7 cellular contexts compared by ENCODE assay signal in the genomic region with DNA sequence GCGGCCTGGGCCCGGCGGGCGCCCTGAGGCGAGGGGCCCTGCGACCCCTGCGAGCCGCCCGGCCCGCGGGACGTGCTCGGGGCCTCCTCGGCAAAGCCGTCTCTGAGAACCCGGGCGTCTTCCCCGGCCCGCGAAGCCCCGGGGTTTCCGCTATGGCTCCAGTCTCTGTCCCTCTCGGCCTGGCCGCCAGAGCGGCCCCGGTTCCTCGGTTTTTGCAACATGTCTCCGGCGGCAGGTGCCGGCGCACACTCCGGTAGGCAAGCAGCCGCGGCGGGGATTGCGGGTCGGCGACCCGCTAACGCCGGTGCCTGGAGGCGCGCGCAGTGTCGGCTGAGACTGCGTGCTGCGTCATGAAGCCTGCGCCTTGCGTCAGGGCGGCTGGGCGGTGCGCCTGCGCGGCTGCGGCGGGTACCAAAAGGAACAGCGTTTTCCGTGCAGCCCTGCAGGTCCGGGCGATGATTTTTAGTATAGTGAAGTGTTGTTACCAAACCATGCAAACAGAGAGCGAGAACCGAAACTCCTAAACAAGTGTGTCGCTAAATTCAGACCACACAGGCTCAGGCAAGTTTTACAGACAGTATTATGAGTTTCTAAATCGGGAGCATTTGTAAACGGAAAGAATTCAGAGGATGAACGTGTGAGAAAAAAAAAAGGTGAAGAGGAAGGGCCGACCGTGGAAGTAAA. TPM values are rescaled to one million over a fixed set of nuclear protein-coding genes. Genes with fewer than 3 reads are reported as not detected.
A peak's percentile ranks its signal among the peaks of the same experiment; 100 is the strongest.
DNase-seq lines count a peak whose midpoint lies in the region; ATAC-seq, FAIRE-seq and TF ChIP-seq lines count a peak whose summit lies in the region.

A gene (minus strand): TSS at position 338 of the 684 bp plus-strand sequence. CDS start 117 bp downstream, at position 221.

- peak; percentile 98 for FAIRE-seq in GM18507 (lab: Jason Lieb, UNC)
- peak; percentile 89 for FAIRE-seq in GM12878 (lab: Jason Lieb, UNC)

- no peaks in the 10 kb centered on the region for H3K27me3 ChIP-seq in GM12878 (replicated peaks in 1 of 2; ENCODE audit: control insufficient read depth in 2 of 2, insufficient read depth in 2 of 2, low read length in 1 of 2)

- H3K4me1 ChIP-seq in GM12878 (ENCODE audit: control insufficient read depth, insufficient read depth, low read length), result peaks cover 19% of the 10 kb centered on the region

- CTCF ChIA-PET in GM12878 (lab: Yijun Ruan, JAX), result interaction anchor here (0.6 to 1.9 kb wide), 5 partner anchors 12 to 130 kb away, joined by 3 to 7 read pairs (median 3); no protein-coding TSS in a partner anchor

- peak; percentile 91 to 93 for TF ChIP-seq EP300 in GM12878 (IDR thresholded peaks at IDR 0.05; ENCODE audit: borderline replicate concordance in 1 of 2, control insufficient read depth in 1 of 2, low read depth in 2 of 2, low read length in 2 of 2)

- H3K27ac ChIP-seq in GM12878 (ENCODE audit: control insufficient read depth, insufficient read depth), result peak within 1 kb of the TSS; percentile 95

- ATAC-seq in HG02970 (IDR thresholded peaks at IDR 0.05; ENCODE audit: low FRiP score, unreplicated experiment), result peak; percentile 94
- peak; percentile 93 for ATAC-seq in GM12878
- ATAC-seq in sciatic nerve, result peak; percentile 99

- no peaks in the 10 kb centered on the region for H3K9me3 ChIP-seq in GM12878 (replicated peaks; ENCODE audit: control insufficient read depth, insufficient read depth, low read length)

- WGBS in GM12878 (ENCODE audit: insufficient coverage, insufficient replicate concordance, low lambda C conversion rate, missing lambda C conversion rate), result under 1% methylated on average over 59 of the region's 68 CpGs

- peak within 1 kb of the TSS; percentile 97 for H3K4me3 ChIP-seq in GM12878

- in situ Hi-C loops in GM12878 (cut with MboI), result no loop called here

- SMC1A ChIA-PET in GM12878 (lab: Charles Lee; ENCODE audit: uncharacterized antibody, unreplicated experiment), result interaction anchor here (0.9 to 1.8 kb wide), 2 partner anchors 40 to 65 kb away, joined by 3 to 6 read pairs; no protein-coding TSS in a partner anchor

- H3K36me3 ChIP-seq in GM12878 (ENCODE audit: control insufficient read depth in 2 of 2, insufficient read depth in 2 of 2, low read length in 1 of 2), result no peaks in the 10 kb centered on the region

- BruUV-seq in GM12878 (replicated peaks; lab: Mats Ljungman, UMichigan), result no TSS peak

- TF ChIP-seq RAD21 in GM12878 (IDR thresholded peaks at IDR 0.05; ENCODE audit: insufficient read depth, low read depth, low read length), result peak; percentile 20; the same call in 1 of the 2 replicates

- peak within 1 kb of the TSS; percentile 91 for H3K4me2 ChIP-seq in GM12878 (ENCODE audit: control insufficient read depth, insufficient read depth)

- H3K79me2 ChIP-seq in GM12878 (ENCODE audit: control insufficient read depth, insufficient read depth, low read length), result peaks cover 36% of the 10 kb centered on the region

- peak within 1 kb of the TSS; percentile 90 for H3K9ac ChIP-seq in GM12878 (ENCODE audit: control insufficient read depth, insufficient read depth, low read length)

- peak; percentile 97 for TF ChIP-seq POLR2A in GM12878 (IDR thresholded peaks at IDR 0.05; ENCODE audit: low read depth, low read length)

- RAD21 ChIA-PET in GM12878 (lab: Charles Lee; ENCODE audit: unreplicated experiment), result interaction anchor here (0.8 to 1.5 kb wide), 6 partner anchors 36 to 130 kb away, joined by 3 to 6 read pairs (median 3); no protein-coding TSS in a partner anchor

- H2AFZ ChIP-seq in GM12878 (ENCODE audit: control insufficient read depth, low read depth, low read length), result peak within 1 kb of the TSS; percentile 60

- intact Hi-C loops in GM12878 (cut with micrococcal nuclease; ENCODE audit: unreplicated experiment), result loop anchor here (5.0 kb wide), 2 partner anchors 38 to 58 kb away; no protein-coding TSS in a partner anchor
- intact Hi-C loops in sciatic nerve (cut with DNase I), result no loop called here

- TF ChIP-seq CTCF in GM12878 (IDR thresholded peaks at IDR 0.05 in 2 of 3, conservative IDR thresholded peaks at IDR 0.05 in 1 of 3; ENCODE audit: control insufficient read depth in 2 of 3, extremely low read depth in 1 of 3, insufficient read depth in 1 of 3, low read depth in 3 of 3, low read length in 3 of 3), result no peak

- no peaks in the 10 kb centered on the region for H4K20me1 ChIP-seq in GM12878 (ENCODE audit: control insufficient read depth, insufficient read depth)

- POLR2A ChIA-PET in GM12878 (lab: Charles Lee), result interaction anchor here (1.2 kb wide), 1 partner anchor 76 kb away, joined by 4 read pairs; no protein-coding TSS in a partner anchor

- DNase-seq in GM18507 (ENCODE audit: extremely low spot score, insufficient read length, low read depth), result peak; percentile 70
- DNase-seq in NCI-H2029 (lab: John Stamatoyannopoulos, UW), result peak; percentile 34
- DNase-seq in T1000 (lab: John Stamatoyannopoulos, UW), result peak; percentile 77
- DNase-seq in GM12878 (ENCODE audit: low read depth, low spot score), result peak; percentile 96
- peak; percentile 52 for DNase-seq in iPS DF 19.7 (ENCODE audit: low read depth, low spot score)
- peak; percentile 94 for DNase-seq in sciatic nerve (ENCODE audit: low spot score)

TF ChIP-seq in GM12878, 131 proteins besides CTCF, POLR2A, EP300 and RAD21 (continues in another document):
- peak; percentile 65 to 81; a peak in 3 of 4 replicates for TF ChIP-seq IKZF2 (IDR thresholded peaks at IDR 0.05)
- TF ChIP-seq CHD2 (IDR thresholded peaks at IDR 0.05; ENCODE audit: borderline replicate concordance, low read depth, low read length), result peak; percentile 75
- peak; percentile 71; the same call in 1 of the 2 replicates for TF ChIP-seq EED (IDR thresholded peaks at IDR 0.05; ENCODE audit: low read depth)
- TF ChIP-seq ASH2L (IDR thresholded peaks at IDR 0.05; ENCODE audit: borderline replicate concordance, low read depth), result 0 out of 2 replicates have a peak, but pooled peaks have one; percentile 24
- TF ChIP-seq IKZF1 (conservative IDR thresholded peaks at IDR 0.05), result peak; percentile 67
- TF ChIP-seq SRF (IDR thresholded peaks at IDR 0.05; ENCODE audit: low read depth in 2 of 2, low read length in 2 of 2), result 0 out of 4 replicates have a peak, but pooled peaks of 1 of the 2 experiments have one; percentile 19
- TF ChIP-seq MEF2A (IDR thresholded peaks at IDR 0.05; ENCODE audit: insufficient read depth, low read depth, low read length), result peak; percentile 95
- TF ChIP-seq KLF5 (IDR thresholded peaks at IDR 0.05; ENCODE audit: partially characterized antibody), result peak; percentile 49
- TF ChIP-seq NRF1 (conservative IDR thresholded peaks at IDR 0.05; ENCODE audit: low read depth, low read length), result peak; percentile 95
- TF ChIP-seq, protein P1, sequence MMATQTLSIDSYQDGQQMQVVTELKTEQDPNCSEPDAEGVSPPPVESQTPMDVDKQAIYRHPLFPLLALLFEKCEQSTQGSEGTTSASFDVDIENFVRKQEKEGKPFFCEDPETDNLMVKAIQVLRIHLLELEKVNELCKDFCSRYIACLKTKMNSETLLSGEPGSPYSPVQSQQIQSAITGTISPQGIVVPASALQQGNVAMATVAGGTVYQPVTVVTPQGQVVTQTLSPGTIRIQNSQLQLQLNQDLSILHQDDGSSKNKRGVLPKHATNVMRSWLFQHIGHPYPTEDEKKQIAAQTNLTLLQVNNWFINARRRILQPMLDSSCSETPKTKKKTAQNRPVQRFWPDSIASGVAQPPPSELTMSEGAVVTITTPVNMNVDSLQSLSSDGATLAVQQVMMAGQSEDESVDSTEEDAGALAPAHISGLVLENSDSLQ (IDR thresholded peaks at IDR 0.05), result 0 out of 2 replicates have a peak, but pooled peaks have one; percentile 8
- TF ChIP-seq SUPT20H (IDR thresholded peaks at IDR 0.05; ENCODE audit: borderline replicate concordance, control insufficient read depth, low read depth, low read length), result no peak
- TF ChIP-seq CBX3 (IDR thresholded peaks at IDR 0.05; ENCODE audit: borderline replicate concordance, low read depth), result no peak
- peak; percentile 78; the same call in 1 of the 2 replicates for TF ChIP-seq ATF7 (IDR thresholded peaks at IDR 0.05; ENCODE audit: low read depth)
- no peak for TF ChIP-seq TCF3 (IDR thresholded peaks at IDR 0.05; ENCODE audit: borderline replicate concordance, insufficient read depth, low read depth, low read length)
- TF ChIP-seq STAT3 (IDR thresholded peaks at IDR 0.05; ENCODE audit: low read depth, low read length), result 0 out of 2 replicates have a peak, but pooled peaks have one; percentile 42
- TF ChIP-seq CEBPB (IDR thresholded peaks at IDR 0.05; ENCODE audit: borderline replicate concordance in 1 of 2, low read depth in 2 of 2, low read length in 2 of 2), result 0 out of 4 replicates have a peak, but pooled peaks of 1 of the 2 experiments have one; percentile 36

RNA-seq across cellular contexts. Expression of the gene that starts here (rescaled TPM):
- total RNA-seq in GM12878 (2013; cell fraction: nucleolus; rRNA removed), result 19.4 and 19.6 TPM in 2 replicates
- total RNA-seq in GM12878 (2014; rRNA removed), result 23.6 and 27.1 TPM in 2 replicates
- total RNA-seq in GM12878 (2014; rRNA removed; fragmentation: Illumina TruSeq; extraction: Trizol), result 18.6 and 19.1 TPM in 2 replicates
- 17.5 and 17.8 TPM in 2 replicates for total RNA-seq in GM12878 (2021)
- polyA plus RNA-seq in GM12878 (2011; ENCODE audit: low read depth), result 4.6 TPM
- polyA plus RNA-seq in GM12878 (2011; rRNA removed), result 30.0 and 30.3 TPM in 2 replicates
- 21.9 and 22.6 TPM in 2 replicates for polyA plus RNA-seq in GM12878 (2011; cell fraction: cytosol; rRNA removed)
- polyA plus RNA-seq in GM12878 (2011; cell fraction: nucleus; rRNA removed), result 14.8 and 16.3 TPM in 2 replicates
- 9.9 and 16.5 TPM in 2 replicates for polyA plus RNA-seq in GM12878 (2012)
- 18.4 and 23.3 TPM in 2 replicates for polyA plus RNA-seq in GM12878 (2014; fragmentation: Illumina TruSeq; extraction: Trizol)
- 1 to 10 TPM; 3.7 to 7.0 TPM for polyA plus RNA-seq in GM12878 (2014; fragmentation: Nextera tagmentation; extraction: Ambion mirVana)
- polyA plus RNA-seq in GM12878 (2014; rRNA removed), result 20.5 and 23.3 TPM in 2 replicates
- 10 to 100 TPM; 19.4 to 22.1 TPM for polyA plus RNA-seq in GM12878 (2016; fragmentation: Nextera tagmentation; extraction: Ambion mirVana)
- 11.3 and 16.1 TPM in 2 replicates for polyA minus RNA-seq in GM12878 (2011; rRNA and poly(A)+ RNA removed)
- 7.8 and 8.6 TPM in 2 replicates for polyA minus RNA-seq in GM12878 (2011; cell fraction: cytosol; rRNA and poly(A)+ RNA removed)
- 12.9 and 17.8 TPM in 2 replicates for polyA minus RNA-seq in GM12878 (2011; cell fraction: nucleus; rRNA and poly(A)+ RNA removed)
- 7.4 TPM for total RNA-seq in sciatic nerve

Comparison
In these comparisons a context has a peak if more than half of its experiments do, and no peak if none do; other contexts are left out.
1. Peak in every context shown above with its lines: DNase-seq, ATAC-seq, H3K4me3 ChIP-seq and H3K27ac ChIP-seq.
2. DNase-seq: peak in every context shown above with its lines; median percentile 96 in GM12878; 94 in sciatic nerve; 77 in T1000; 70 in GM18507; 52 in iPS DF 19.7; 34 in NCI-H2029.